In the genomic region with DNA sequence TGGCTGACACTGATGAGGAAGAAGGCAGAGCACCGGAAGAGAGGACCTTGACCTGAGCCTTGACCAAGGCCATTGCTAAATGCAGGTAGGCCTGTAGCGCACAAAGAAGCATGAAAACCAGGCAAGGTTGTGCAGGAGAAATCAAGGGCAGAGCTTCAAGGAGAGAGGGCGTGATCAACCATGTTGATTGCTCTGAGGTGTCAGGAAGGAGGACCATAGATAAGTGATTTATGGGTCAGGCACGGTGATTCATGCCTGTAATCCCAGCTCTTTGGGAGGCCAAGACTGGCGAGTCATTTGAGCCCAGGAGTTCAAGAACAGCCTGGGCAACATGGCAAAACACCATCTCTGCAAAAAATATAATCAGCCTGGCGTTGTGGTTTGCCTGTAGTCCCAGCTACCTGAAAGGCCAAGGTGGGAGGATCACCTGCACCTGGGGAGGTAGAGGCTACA, we compare ENCODE assay signal across 11 cellular contexts. TPM values are rescaled to one million over a fixed set of nuclear protein-coding genes. Genes with fewer than 3 reads are reported as not detected.
A peak's percentile ranks its signal among the peaks of the same experiment; 100 is the strongest.
DNase-seq lines count a peak whose midpoint lies in the region; ATAC-seq and TF ChIP-seq lines count a peak whose summit lies in the region.
"Had no signal": no experiment of that assay in that cellular context is flagged by ENCODE, and none has a peak within 500 bp of the region (broad histone marks: within the 10 kb centered on the region; RNA-seq: fewer than 3 reads in every experiment).

No MANE protein-coding gene starts in this region.

- H3K36me3 Mint-ChIP-seq in activated naive CD8-positive, alpha-beta T cell treated with anti-CD3 and anti-CD28 coated beads, Interleukin-2, amount 10 ng/mL, durations not matched to agents 7 days and 5 days, result peaks cover 31% of the 10 kb centered on the region

- no peaks in the 10 kb centered on the region for H3K27me3 Mint-ChIP-seq in activated naive CD8-positive, alpha-beta T cell treated with anti-CD3 and anti-CD28 coated beads, Interleukin-2, amount 10 ng/mL, durations not matched to agents 7 days and 5 days

- H3K4me3 ChIP-seq in stomach (no peak overlapping the region), esophagus muscularis mucosa (no peak overlapping the region)

- POLR2A ChIA-PET in activated naive CD8-positive, alpha-beta T cell treated with anti-CD3 and anti-CD28 coated beads, Interleukin-2, amount 10 ng/mL, durations not matched to agents 7 days and 5 days (lab: Charles Lee), result interaction anchor here (15.7 to 17.2 kb wide), 2 partner anchors 7 to 8 kb away, joined by 505 read pairs; a partner anchor contains a TSS

- H3K4me3 Mint-ChIP-seq in activated naive CD8-positive, alpha-beta T cell treated with anti-CD3 and anti-CD28 coated beads, Interleukin-2, amount 10 ng/mL, durations not matched to agents 7 days and 5 days, result peak overlapping the region; percentile 14

- H3K27ac ChIP-seq in stomach, result peak overlapping the region in 2 of 5 donors; percentile 5 to 38
- H3K27ac ChIP-seq in esophagus muscularis mucosa (replicated peaks in 1 of 4), result peak overlapping the region in 1 of 4 donors; percentile 4

- no peaks in the 10 kb centered on the region for H3K36me3 ChIP-seq in stomach
- no peaks in the 10 kb centered on the region for H3K36me3 ChIP-seq in esophagus muscularis mucosa

- DNase-seq in AG08395 (ENCODE audit: low spot score) (peak; percentile 51), HS-5 (ENCODE audit: low read depth) (peak; percentile 69), kidney glomerular epithelial cell (lab: John Stamatoyannopoulos, UW) (peak; percentile 29), G401 (ENCODE audit: low spot score) (no peak), stomach (no peak), esophagus muscularis mucosa (ENCODE audit: extremely low spot score) (no peak)
- DNase-seq in activated naive CD8-positive, alpha-beta T cell treated with anti-CD3 and anti-CD28 coated beads, Interleukin-2, amount 10 ng/mL, durations not matched to agents 7 days and 5 days, result no peak
- no peak for DNase-seq in activated CD4-positive, CD25-positive, alpha-beta regulatory T cell (lab: John Stamatoyannopoulos, UW)
- DNase-seq: activated CD4-positive, alpha-beta T cell treated with anti-CD3 and anti-CD28 coated beads for 1 hour; DMS153; NCI-H526 had no signal

- in situ Hi-C loops in G401 (cut with HindIII; ENCODE audit: low sequenced_read_pairs), result no loop called here

- H3K27ac Mint-ChIP-seq in activated naive CD8-positive, alpha-beta T cell treated with anti-CD3 and anti-CD28 coated beads, Interleukin-2, amount 10 ng/mL, durations not matched to agents 7 days and 5 days, result peak overlapping the region; percentile 70

- H3K4me1 ChIP-seq in stomach (peaks cover 43 to 99% (median 77%) of the 10 kb centered on the region in 4 donors), esophagus muscularis mucosa (peaks cover 96 to 100% (median 97%) of the 10 kb centered on the region in 4 donors)

- 55 to 89% (median 77%) methylated on average over 5 to 6 of the region's 6 CpGs for WGBS in stomach, 5 donors
- WGBS in esophagus muscularis mucosa, result 78% methylated on average over 6 of the region's 6 CpGs

- no peaks in the 10 kb centered on the region for H3K27me3 ChIP-seq in stomach
- H3K27me3 ChIP-seq in esophagus muscularis mucosa, result no peaks in the 10 kb centered on the region

- no peak for TF ChIP-seq EP300 in stomach (IDR thresholded peaks at IDR 0.05)
- no peak for TF ChIP-seq EP300 in esophagus muscularis mucosa (IDR thresholded peaks at IDR 0.05)

- TF ChIP-seq CTCF in stomach (IDR thresholded peaks at IDR 0.05), result no peak
- no peak for TF ChIP-seq CTCF in esophagus muscularis mucosa (IDR thresholded peaks at IDR 0.05)

- ATAC-seq in activated naive CD8-positive, alpha-beta T cell treated with anti-CD3 and anti-CD28 coated beads, Interleukin-2, amount 10 ng/mL, durations not matched to agents 7 days and 5 days (ENCODE audit: low read depth), result no peak

- TF ChIP-seq POLR2A in stomach (IDR thresholded peaks at IDR 0.05) (no peak), esophagus muscularis mucosa (IDR thresholded peaks at IDR 0.05; ENCODE audit: low read depth) (no peak)

- H3K9me3 Mint-ChIP-seq in activated naive CD8-positive, alpha-beta T cell treated with anti-CD3 and anti-CD28 coated beads, Interleukin-2, amount 10 ng/mL, durations not matched to agents 7 days and 5 days, result no peaks in the 10 kb centered on the region

- peaks cover 89% of the 10 kb centered on the region for H3K4me1 Mint-ChIP-seq in activated naive CD8-positive, alpha-beta T cell treated with anti-CD3 and anti-CD28 coated beads, Interleukin-2, amount 10 ng/mL, durations not matched to agents 7 days and 5 days

- intact Hi-C loops in stomach (cut with DNase I; ENCODE audit: low total_unique reads) (no loop called here), esophagus muscularis mucosa (cut with DNase I) (loop anchor here (10.0 kb wide), 1 partner anchor 255 kb away; no protein-coding TSS in a partner anchor)

- no peaks in the 10 kb centered on the region for H3K9me3 ChIP-seq in stomach
- no peaks in the 10 kb centered on the region for H3K9me3 ChIP-seq in esophagus muscularis mucosa

RNA-seq across cellular contexts. Expression of a gene that starts 12.4 kb away (rescaled TPM):
- total RNA-seq in activated naive CD8-positive, alpha-beta T cell treated with anti-CD3 and anti-CD28 coated beads, Interleukin-2, amount 10 ng/mL, durations not matched to agents 7 days and 5 days, result 100 to 1,000 TPM; 419 to 425 TPM
- 87.0 and 117 TPM in 2 replicates for total RNA-seq in G401 (2014; rRNA removed; shearing (Covaris generic))
- total RNA-seq in stomach, result 100 to 1,000 TPM in 2 of 5 donors, 10 to 100 TPM in 3; 37.9 to 576 (median 86.1) TPM
- polyA plus RNA-seq in stomach, result 10 to 100 TPM; 16.3 to 32.9 (median 17.5) TPM
- 100 to 1,000 TPM in 1 of 4 donors, 10 to 100 TPM in 3; 68.4 to 119 (median 82.5) TPM for total RNA-seq in esophagus muscularis mucosa

Comparison
In these comparisons a context has a peak if more than half of its experiments do, and no peak if none do; other contexts are left out.
1. DNase-seq: peak in AG08395 (single experiment), HS-5 (single experiment) and kidney glomerular epithelial cell (single experiment); none in activated naive CD8-positive, alpha-beta T cell treated with anti-CD3 and anti-CD28 coated beads, Interleukin-2, amount 10 ng/mL, durations not matched to agents 7 days and 5 days (single experiment), G401 (single experiment), stomach (single experiment), activated CD4-positive, CD25-positive, alpha-beta regulatory T cell (0 of 4) and esophagus muscularis mucosa (single experiment).